ENCODE assay signal across 11 cellular contexts in the genomic region with DNA sequence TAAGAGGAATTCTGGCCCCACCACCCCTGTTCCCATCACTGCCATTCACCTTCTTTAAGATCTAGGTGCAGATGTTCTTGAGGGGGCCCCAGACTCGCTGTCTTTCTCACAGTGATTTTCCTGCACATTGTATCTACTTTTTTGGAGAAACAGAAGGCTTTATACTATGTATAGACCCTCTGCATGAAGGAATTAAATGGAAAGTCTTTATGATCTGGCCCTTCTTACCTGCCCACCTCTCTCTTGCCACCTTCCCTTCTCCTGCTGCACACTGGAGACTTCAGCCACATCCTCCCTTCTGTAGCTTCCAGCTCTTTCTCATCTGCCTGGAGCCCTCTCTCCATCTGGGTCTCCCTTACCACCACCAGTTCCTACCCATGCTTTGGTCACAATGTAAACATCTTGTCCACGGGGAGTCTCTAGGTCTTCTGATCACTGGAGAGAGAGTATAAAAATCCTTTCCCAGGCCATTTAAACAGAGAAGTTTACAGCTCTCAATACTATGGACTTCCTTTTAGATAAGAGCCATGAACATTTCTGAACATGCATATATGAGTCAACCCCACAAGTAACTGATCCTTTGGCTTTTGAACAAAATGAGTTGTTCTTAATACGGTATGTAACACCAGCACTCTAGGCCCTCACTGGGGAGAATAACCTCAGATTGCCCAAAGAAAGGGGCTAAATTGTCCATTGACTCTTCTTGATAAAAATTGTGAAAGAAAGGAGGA. TPM values are rescaled to one million over a fixed set of nuclear protein-coding genes. Genes with fewer than 3 reads are reported as not detected.
A peak's percentile ranks its signal among the peaks of the same experiment; 100 is the strongest.
DNase-seq lines count a peak whose midpoint lies in the region; ATAC-seq and TF ChIP-seq lines count a peak whose summit lies in the region.
"Had no signal": no experiment of that assay in that cellular context is flagged by ENCODE, and none has a peak within 500 bp of the region (broad histone marks: within the 10 kb centered on the region; RNA-seq: fewer than 3 reads in every experiment).

No MANE protein-coding gene starts in this region.

- H3K4me1 Mint-ChIP-seq in endothelial cell (ENCODE audit: unreplicated experiment), result peaks cover 5% of the 10 kb centered on the region

- H3K36me3 Mint-ChIP-seq in endothelial cell (ENCODE audit: low read depth, unreplicated experiment), result no peaks in the 10 kb centered on the region

- H3K36me3 ChIP-seq in SU-DHL-6 (ENCODE audit: low read length), result no peaks in the 10 kb centered on the region
- H3K36me3 ChIP-seq in spleen, result peaks cover 0 to 5% (median 0%) of the 10 kb centered on the region in 6 donors

- ATAC-seq in activated CD4-positive, CD25-positive, alpha-beta regulatory T cell treated with anti-CD3 and anti-CD28 coated beads, Interleukin-2, amount 50 U/mL, for 24 hours, result peak; percentile 41 to 49
- ATAC-seq in GM21576 (IDR thresholded peaks at IDR 0.05; ENCODE audit: unreplicated experiment), result no peak

- intact Hi-C loops in spleen (cut with DNase I; ENCODE audit: low total_unique reads), result no loop called here

- H3F3A ChIP-seq in SU-DHL-6 (ENCODE audit: insufficient read depth), result peaks cover 15% of the 10 kb centered on the region; the same call in 1 of the 2 replicates

- H3K4me3 ChIP-seq in SU-DHL-6 (ENCODE audit: insufficient read depth, low read length, poor library complexity, severe bottlenecking) (no peak overlapping the region), epithelial cell of esophagus (ENCODE audit: low read length) (no peak overlapping the region), spleen (peak overlapping the region in 1 of 8 donors; percentile 71)

- H3K9me3 ChIP-seq in SU-DHL-6 (ENCODE audit: insufficient read depth, low read length), result no peaks in the 10 kb centered on the region
- no peaks in the 10 kb centered on the region for H3K9me3 ChIP-seq in spleen

- WGBS in spleen, 5 donors, result 38 to 56% (median 42%) methylated on average over 3 of the region's 3 CpGs

- no peak for DNase-seq in activated CD4-positive, CD25-positive, alpha-beta regulatory T cell (lab: John Stamatoyannopoulos, UW)
- DNase-seq in epithelial cell of esophagus (ENCODE audit: low read depth) (peak; percentile 62), spleen (no peak), midbrain (lab: John Stamatoyannopoulos, UW) (no peak), endothelial cell (ENCODE audit: low spot score) (no peak)
- DNase-seq: 8988T, kidney, SW 1271 had no signal

- H3K27ac ChIP-seq in SU-DHL-6 (ENCODE audit: low read depth, low read length), result peak overlapping the region; percentile 56
- peak overlapping the region; percentile 61 to 95 (median 92) for H3K27ac ChIP-seq in spleen

- no peak for TF ChIP-seq POLR2A in spleen (IDR thresholded peaks at IDR 0.05)

- H3K27me3 Mint-ChIP-seq in endothelial cell (ENCODE audit: unreplicated experiment), result no peaks in the 10 kb centered on the region

- H3K9me3 Mint-ChIP-seq in endothelial cell (ENCODE audit: unreplicated experiment), result no peaks in the 10 kb centered on the region

- H3K27me3 ChIP-seq in SU-DHL-6 (ENCODE audit: low read length) (no peaks in the 10 kb centered on the region), spleen (replicated peaks in 1 of 7) (no peaks in the 10 kb centered on the region)

- no peaks in the 10 kb centered on the region for H3K9me2 ChIP-seq in SU-DHL-6 (replicated peaks; ENCODE audit: insufficient read depth, low read length)

- no peak overlapping the region for H3K4me3 Mint-ChIP-seq in endothelial cell (ENCODE audit: unreplicated experiment)

- H4K20me1 ChIP-seq in SU-DHL-6 (ENCODE audit: low read depth, low read length), result no peaks in the 10 kb centered on the region

- peak overlapping the region; percentile 11; the same call in 1 of the 2 replicates for H3K9ac ChIP-seq in SU-DHL-6 (ENCODE audit: low read length)

- TF ChIP-seq CTCF in SU-DHL-6 (IDR thresholded peaks at IDR 0.05; ENCODE audit: insufficient read depth, low read length, poor library complexity, severe bottlenecking), result no peak
- no peak for TF ChIP-seq CTCF in epithelial cell of esophagus (IDR thresholded peaks at IDR 0.05; ENCODE audit: insufficient read depth, low read depth, low read length, missing control alignments)
- TF ChIP-seq CTCF in spleen (IDR thresholded peaks at IDR 0.05 in 8 of 11, conservative IDR thresholded peaks at IDR 0.05 in 3 of 11), result peak in 1 of 11 experiments; percentile 1
- TF ChIP-seq CTCF in endothelial cell (IDR thresholded peaks at IDR 0.05; ENCODE audit: unreplicated experiment), result no peak

- H3K27ac Mint-ChIP-seq in endothelial cell (ENCODE audit: unreplicated experiment), result no peak overlapping the region

- H2AFZ ChIP-seq in SU-DHL-6 (ENCODE audit: low read depth, low read length, severe bottlenecking), result no peak overlapping the region

- peak overlapping the region; percentile 90 for H3K4me2 ChIP-seq in SU-DHL-6 (ENCODE audit: low read depth, low read length, poor library complexity, severe bottlenecking)

- H3K4me1 ChIP-seq in spleen, result peaks cover 55 to 98% (median 90%) of the 10 kb centered on the region in 6 donors

- H3K79me2 ChIP-seq in SU-DHL-6 (ENCODE audit: insufficient read depth, low read length), result peaks cover 98% of the 10 kb centered on the region

RNA-seq across cellular contexts. Expression of gene ARHGAP25, which starts 5.7 kb away (rescaled TPM):
- 100 to 1,000 TPM; 119 to 173 (median 144) TPM for total RNA-seq in spleen
- 100 to 1,000 TPM in 2 of 3 donors, 10 to 100 TPM in 1; 72.0 to 111 (median 103) TPM for polyA plus RNA-seq in spleen
- total RNA-seq in endothelial cell (ENCODE audit: unreplicated experiment), result 4.6 TPM

Comparison
In these comparisons a context has a peak if more than half of its experiments do, and no peak if none do; other contexts are left out.
1. RNA of gene ARHGAP25, which starts 5.7 kb away (total RNA-seq): 119 to 173 TPM in spleen; 4.6 TPM in endothelial cell (single experiment); every median in the first group is over 10 times any median in the second.